In the genomic region with DNA sequence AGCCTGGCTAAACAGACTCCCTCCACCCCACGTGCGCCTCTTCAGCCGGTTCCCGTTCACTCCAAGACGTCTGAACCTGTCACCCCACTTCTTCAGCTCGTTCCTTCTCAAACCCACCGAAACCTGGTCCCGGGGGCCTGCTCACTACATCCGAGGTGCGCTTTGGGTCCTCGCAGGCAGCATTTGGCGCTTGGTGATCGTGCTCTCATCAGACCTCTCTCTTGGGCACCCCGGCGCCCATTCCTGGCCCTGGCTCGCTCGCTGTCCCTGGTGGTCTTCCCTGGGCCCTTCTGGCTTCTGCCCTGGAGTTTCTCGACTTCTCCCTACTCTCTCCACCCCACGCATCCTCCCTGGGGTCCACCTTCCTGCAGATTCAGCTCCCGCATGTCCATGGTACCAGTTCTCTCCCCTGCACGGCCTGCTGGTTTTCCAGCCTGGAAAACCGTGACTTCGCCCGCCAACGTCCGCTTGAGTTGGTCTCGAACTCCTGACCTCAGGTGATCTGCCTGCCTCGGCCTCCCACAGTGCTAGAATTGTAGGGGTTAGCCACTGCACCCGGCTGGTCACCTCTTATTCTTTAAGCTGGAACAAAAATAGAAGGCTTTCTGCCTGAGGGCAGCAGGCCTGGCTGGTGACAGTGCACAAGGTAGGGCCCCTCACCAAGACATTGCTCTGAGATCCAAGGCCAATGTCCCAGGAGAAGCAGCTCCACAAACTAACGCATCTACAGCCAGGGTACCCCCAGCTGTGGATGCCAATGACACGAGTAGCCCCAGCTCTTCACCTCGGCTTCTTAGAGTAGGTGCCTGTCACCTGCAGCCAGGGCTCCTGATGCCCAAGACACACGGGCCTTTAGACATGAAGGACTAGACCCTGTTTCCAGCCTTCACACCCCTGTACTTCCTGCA, we compare ENCODE assay signal across 8 cellular contexts. TPM values are rescaled to one million over a fixed set of nuclear protein-coding genes. Genes with fewer than 3 reads are reported as not detected.
DNase-seq lines count a peak whose midpoint lies in the region; ATAC-seq and TF ChIP-seq lines count a peak whose summit lies in the region.

No MANE protein-coding gene starts in this region.

- peaks cover 30% of the 10 kb centered on the region for H3K79me2 ChIP-seq in PC-3 (ENCODE audit: low read length)
- no peaks in the 10 kb centered on the region for H3K79me2 ChIP-seq in parathyroid adenoma

- CTCF ChIA-PET in PC-3 (lab: Charles Lee): no interaction called here

- intact Hi-C loops in PC-3 (cut with micrococcal nuclease): no loop called here

- H3K9me2 ChIP-seq in PC-3 (replicated peaks; ENCODE audit: low read length): no peaks in the 10 kb centered on the region

- H2AFZ ChIP-seq in PC-3 (ENCODE audit: low read length): no peak overlapping the region
- peak overlapping the region; percentile 96 for H2AFZ ChIP-seq in parathyroid adenoma

- DNase-seq in PC-3 (no peak), epithelial cell of proximal tubule (ENCODE audit: low read depth) (no peak), HUDEP-2 (lab: John Stamatoyannopoulos, UW; ENCODE audit: unreplicated experiment in 76 of 76) (no peak), SW480 (ENCODE audit: low spot score) (no peak), EL (no peak)

- H3K27ac ChIP-seq in PC-3 (ENCODE audit: low read length) (peak overlapping the region; percentile 72), parathyroid adenoma (peak overlapping the region; percentile 59)

- H3K4me1 ChIP-seq in ES-I3 (ENCODE audit: insufficient read depth, low read length) (peaks cover 12% of the 10 kb centered on the region), PC-3 (ENCODE audit: insufficient read depth, low read length) (peaks cover 52% of the 10 kb centered on the region), parathyroid adenoma (peaks cover 11% of the 10 kb centered on the region)

- TF ChIP-seq CTCF in PC-3 (conservative IDR thresholded peaks at IDR 0.05; ENCODE audit: low read depth, low read length) (no peak), epithelial cell of proximal tubule (conservative IDR thresholded peaks at IDR 0.05; ENCODE audit: low read depth, low read length) (no peak), parathyroid adenoma (IDR thresholded peaks at IDR 0.05) (no peak)

- peaks cover 3% of the 10 kb centered on the region; the same call in 1 of the 2 replicates for H3K36me3 ChIP-seq in ES-I3 (ENCODE audit: insufficient read depth, low read length)
- H3K36me3 ChIP-seq in PC-3 (ENCODE audit: low read depth, low read length): 0 out of 2 replicates have a peak, but pooled peaks cover under 1% of the 10 kb centered on the region
- H3K36me3 ChIP-seq in parathyroid adenoma (ENCODE audit: control insufficient read depth, insufficient read depth, low read length): no peaks in the 10 kb centered on the region

- H3F3A ChIP-seq in PC-3 (ENCODE audit: low read length, unreplicated experiment): peaks cover 8% of the 10 kb centered on the region

- H3K9ac ChIP-seq in ES-I3 (ENCODE audit: low read depth, low read length): peak overlapping the region; percentile 77
- H3K9ac ChIP-seq in PC-3 (ENCODE audit: low read length): peak overlapping the region; percentile 71
- H3K9ac ChIP-seq in parathyroid adenoma: peak overlapping the region; percentile 73

- H3K4me2 ChIP-seq in PC-3 (ENCODE audit: low read length) (peak overlapping the region; percentile 51), parathyroid adenoma (ENCODE audit: low read length) (peak overlapping the region; percentile 92)

- H3K9me3 ChIP-seq in ES-I3 (ENCODE audit: control insufficient read depth, insufficient read depth, low read length): no peaks in the 10 kb centered on the region
- H3K9me3 ChIP-seq in PC-3 (ENCODE audit: low read length): no peaks in the 10 kb centered on the region
- no peaks in the 10 kb centered on the region for H3K9me3 ChIP-seq in parathyroid adenoma (ENCODE audit: control insufficient read depth, low read length)

- peak overlapping the region; percentile 49 for H3K4me3 ChIP-seq in PC-3 (ENCODE audit: low read length)
- peak overlapping the region; percentile 93 for H3K4me3 ChIP-seq in epithelial cell of proximal tubule (ENCODE audit: low read depth, low read length)
- H3K4me3 ChIP-seq in parathyroid adenoma (ENCODE audit: low read depth, low read length): peak overlapping the region; percentile 91

- no TSS peak for BruUV-seq in PC-3 (replicated peaks; lab: Mats Ljungman, UMichigan)

- POLR2A ChIA-PET in PC-3 (lab: Charles Lee; ENCODE audit: unreplicated experiment): interaction anchor here (0.5 kb wide), 1 partner anchor 207 kb away, joined by 6 read pairs; no protein-coding TSS in a partner anchor

- H3K27me3 ChIP-seq in PC-3 (ENCODE audit: low read length) (no peaks in the 10 kb centered on the region), parathyroid adenoma (ENCODE audit: control insufficient read depth, insufficient read depth, low read length) (no peaks in the 10 kb centered on the region)

- no peak for ATAC-seq in PC-3
- no peak for ATAC-seq in HG03108 (IDR thresholded peaks at IDR 0.05; ENCODE audit: unreplicated experiment)

- no peaks in the 10 kb centered on the region for H4K20me1 ChIP-seq in PC-3 (ENCODE audit: low read length)

RNA-seq across cellular contexts. Expression of a gene that starts 1.0 kb away (rescaled TPM):
- 19.2 and 22.5 TPM in 2 replicates for total RNA-seq in PC-3 (2014; rRNA removed)
- 22.4 and 23.1 TPM in 2 replicates for total RNA-seq in epithelial cell of proximal tubule
